Comparison of ENCODE assay signal across 1 cellular context in genomic region chr1:15744122-15744679, GRCh38.
TF ChIP-seq lines count a peak whose summit lies in the region.

No MANE protein-coding gene starts in this region.

TF ChIP-seq in HepG2, 621 proteins besides CTCF, POLR2A, EP300 and RAD21 (continued from another document and continues in another):
- TF ChIP-seq KIAA2018 (CRISPR knock-in tag; IDR thresholded peaks at IDR 0.05; ENCODE audit: borderline replicate concordance) = no peak
- no peak for TF ChIP-seq HMGXB3 (CRISPR knock-in tag; IDR thresholded peaks at IDR 0.05; ENCODE audit: borderline replicate concordance)
- no peak for TF ChIP-seq PLRG1 (conservative IDR thresholded peaks at IDR 0.05)
- TF ChIP-seq, protein P1, sequence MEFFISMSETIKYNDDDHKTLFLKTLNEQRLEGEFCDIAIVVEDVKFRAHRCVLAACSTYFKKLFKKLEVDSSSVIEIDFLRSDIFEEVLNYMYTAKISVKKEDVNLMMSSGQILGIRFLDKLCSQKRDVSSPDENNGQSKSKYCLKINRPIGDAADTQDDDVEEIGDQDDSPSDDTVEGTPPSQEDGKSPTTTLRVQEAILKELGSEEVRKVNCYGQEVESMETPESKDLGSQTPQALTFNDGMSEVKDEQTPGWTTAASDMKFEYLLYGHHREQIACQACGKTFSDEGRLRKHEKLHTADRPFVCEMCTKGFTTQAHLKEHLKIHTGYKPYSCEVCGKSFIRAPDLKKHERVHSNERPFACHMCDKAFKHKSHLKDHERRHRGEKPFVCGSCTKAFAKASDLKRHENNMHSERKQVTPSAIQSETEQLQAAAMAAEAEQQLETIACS (CRISPR knock-in tag; IDR thresholded peaks at IDR 0.05) = no peak
- TF ChIP-seq TEAD2 (CRISPR knock-in tag; IDR thresholded peaks at IDR 0.05) = no peak
- TF ChIP-seq, protein P2, sequence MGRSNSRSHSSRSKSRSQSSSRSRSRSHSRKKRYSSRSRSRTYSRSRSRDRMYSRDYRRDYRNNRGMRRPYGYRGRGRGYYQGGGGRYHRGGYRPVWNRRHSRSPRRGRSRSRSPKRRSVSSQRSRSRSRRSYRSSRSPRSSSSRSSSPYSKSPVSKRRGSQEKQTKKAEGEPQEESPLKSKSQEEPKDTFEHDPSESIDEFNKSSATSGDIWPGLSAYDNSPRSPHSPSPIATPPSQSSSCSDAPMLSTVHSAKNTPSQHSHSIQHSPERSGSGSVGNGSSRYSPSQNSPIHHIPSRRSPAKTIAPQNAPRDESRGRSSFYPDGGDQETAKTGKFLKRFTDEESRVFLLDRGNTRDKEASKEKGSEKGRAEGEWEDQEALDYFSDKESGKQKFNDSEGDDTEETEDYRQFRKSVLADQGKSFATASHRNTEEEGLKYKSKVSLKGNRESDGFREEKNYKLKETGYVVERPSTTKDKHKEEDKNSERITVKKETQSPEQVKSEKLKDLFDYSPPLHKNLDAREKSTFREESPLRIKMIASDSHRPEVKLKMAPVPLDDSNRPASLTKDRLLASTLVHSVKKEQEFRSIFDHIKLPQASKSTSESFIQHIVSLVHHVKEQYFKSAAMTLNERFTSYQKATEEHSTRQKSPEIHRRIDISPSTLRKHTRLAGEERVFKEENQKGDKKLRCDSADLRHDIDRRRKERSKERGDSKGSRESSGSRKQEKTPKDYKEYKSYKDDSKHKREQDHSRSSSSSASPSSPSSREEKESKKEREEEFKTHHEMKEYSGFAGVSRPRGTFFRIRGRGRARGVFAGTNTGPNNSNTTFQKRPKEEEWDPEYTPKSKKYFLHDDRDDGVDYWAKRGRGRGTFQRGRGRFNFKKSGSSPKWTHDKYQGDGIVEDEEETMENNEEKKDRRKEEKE (IDR thresholded peaks at IDR 0.05) = no peak
- TF ChIP-seq JUNB (CRISPR knock-in tag; IDR thresholded peaks at IDR 0.05; ENCODE audit: borderline replicate concordance) = no peak
- TF ChIP-seq NKX3-1 (CRISPR knock-in tag; IDR thresholded peaks at IDR 0.05) = no peak
- TF ChIP-seq ZNF850 (CRISPR knock-in tag; conservative IDR thresholded peaks at IDR 0.05) = no peak
- TF ChIP-seq IRF1 (CRISPR knock-in tag; IDR thresholded peaks at IDR 0.05; ENCODE audit: low read depth) = no peak
- TF ChIP-seq RAD51 (IDR thresholded peaks at IDR 0.05; ENCODE audit: borderline replicate concordance) = no peak
- no peak for TF ChIP-seq ZNF484 (CRISPR knock-in tag; IDR thresholded peaks at IDR 0.05; ENCODE audit: borderline replicate concordance, low read depth)
- TF ChIP-seq ZBTB7B (CRISPR knock-in tag; IDR thresholded peaks at IDR 0.05) = peak; percentile 52; the same call in 1 of the 2 replicates
- peak; percentile 66; the same call in 1 of the 2 replicates for TF ChIP-seq RNF2 (conservative IDR thresholded peaks at IDR 0.05; ENCODE audit: low read depth)
- TF ChIP-seq ZNF329 (CRISPR knock-in tag; IDR thresholded peaks at IDR 0.05; ENCODE audit: low read depth) = no peak
- TF ChIP-seq ZNF282 (IDR thresholded peaks at IDR 0.05; ENCODE audit: partially characterized antibody) = no peak
- TF ChIP-seq ZNF710 (CRISPR knock-in tag; IDR thresholded peaks at IDR 0.05; ENCODE audit: borderline replicate concordance) = no peak
- no peak; the same call in 1 of the 2 replicates for TF ChIP-seq ZNF563 (CRISPR knock-in tag; IDR thresholded peaks at IDR 0.05)
- no peak for TF ChIP-seq FOSL1 (CRISPR knock-in tag; IDR thresholded peaks at IDR 0.05; ENCODE audit: borderline replicate concordance)
- TF ChIP-seq CHCHD3 (CRISPR knock-in tag; IDR thresholded peaks at IDR 0.05) = no peak
- TF ChIP-seq RNF219 (CRISPR knock-in tag; IDR thresholded peaks at IDR 0.05) = no peak
- peak; percentile 56; the same call in 1 of the 2 replicates for TF ChIP-seq MYC (CRISPR knock-in tag; IDR thresholded peaks at IDR 0.05; ENCODE audit: borderline replicate concordance)
- peak; percentile 79 for TF ChIP-seq ZFX (CRISPR knock-in tag; IDR thresholded peaks at IDR 0.05; ENCODE audit: low read depth)
- no peak for TF ChIP-seq ZNF34 (CRISPR knock-in tag; IDR thresholded peaks at IDR 0.05; ENCODE audit: borderline replicate concordance)
- TF ChIP-seq FOXM1 (CRISPR knock-in tag; IDR thresholded peaks at IDR 0.05) = no peak
- TF ChIP-seq JARID2 (CRISPR knock-in tag; IDR thresholded peaks at IDR 0.05; ENCODE audit: insufficient replicate concordance) = peak; percentile 30
- TF ChIP-seq NFKB2 (CRISPR knock-in tag; IDR thresholded peaks at IDR 0.05; ENCODE audit: borderline replicate concordance) = 0 out of 2 replicates have a peak, but pooled peaks have one; percentile 35
- TF ChIP-seq NCOR1 (IDR thresholded peaks at IDR 0.05; ENCODE audit: borderline replicate concordance, low read length) = no peak
- TF ChIP-seq SOX13 (IDR thresholded peaks at IDR 0.05) = no peak
- no peak for TF ChIP-seq SOX13 (CRISPR knock-in tag; conservative IDR thresholded peaks at IDR 0.05 in 1 of 2, IDR thresholded peaks at IDR 0.05 in 1 of 2)
- no peak for TF ChIP-seq ISL2 (CRISPR knock-in tag; IDR thresholded peaks at IDR 0.05)
